9 cellular contexts compared by ENCODE assay signal in the genomic region with DNA sequence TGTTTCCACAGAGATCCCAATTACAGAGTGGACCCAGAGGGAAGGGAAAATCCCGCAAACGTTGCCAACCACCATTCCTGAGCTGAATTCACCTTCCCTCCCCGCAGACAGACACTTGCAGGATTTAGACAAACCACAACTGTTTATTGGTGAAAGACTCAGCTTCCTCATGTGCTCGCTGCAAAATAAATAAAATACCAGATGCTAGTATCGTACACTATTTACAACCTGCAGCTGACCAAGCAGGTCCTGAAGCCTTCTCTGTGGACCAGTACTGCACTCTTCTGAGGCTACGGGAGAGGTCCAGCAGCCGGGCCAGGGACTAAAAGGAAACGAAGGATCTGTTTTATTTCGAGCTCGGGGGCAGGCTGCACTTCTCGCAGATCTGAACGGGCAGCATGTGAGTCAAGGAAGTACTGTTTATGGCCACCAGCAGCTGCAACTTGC. TPM values are rescaled to one million over a fixed set of nuclear protein-coding genes. Genes with fewer than 3 reads are reported as not detected.
DNase-seq lines count a peak whose midpoint lies in the region; ATAC-seq and TF ChIP-seq lines count a peak whose summit lies in the region.
"Had no signal": no experiment of that assay in that cellular context is flagged by ENCODE, and none has a peak within 500 bp of the region (broad histone marks: within the 10 kb centered on the region; RNA-seq: fewer than 3 reads in every experiment).

No MANE protein-coding gene starts in this region.

- no peak for DNase-seq in activated CD8-positive, alpha-beta memory T cell treated with anti-CD3 and anti-CD28 coated beads, Interleukin-2, amount 10 ng/mL, durations not matched to agents 7 days and 5 days
- DNase-seq in activated CD8-positive, alpha-beta memory T cell treated with anti-CD3 and anti-CD28 coated beads, Interleukin-2, amount 50 U/mL, for 4 hours, result no peak
- DNase-seq in WERI-Rb-1, result no peak
- no peak for DNase-seq in stimulated activated naive B cell treated with anti-CD40 and anti-IgM and Interleukin-4, amounts not matched to agents 10 μg/mL and 1 μg/mL and 100 μg/mL, for 72 hours
- no peak for DNase-seq in left lung

- TF ChIP-seq CTCF in WERI-Rb-1 (IDR thresholded peaks at IDR 0.05; ENCODE audit: low read depth, low read length), result no peak
- TF ChIP-seq CTCF in left lung (IDR thresholded peaks at IDR 0.05), result no peak

- no peak for ATAC-seq in activated CD8-positive, alpha-beta memory T cell treated with anti-CD3 and anti-CD28 coated beads, Interleukin-2, amount 10 ng/mL, durations not matched to agents 7 days and 5 days
- no peak for ATAC-seq in stimulated activated naive B cell treated with anti-CD40 and anti-IgM and Interleukin-4, amounts not matched to agents 10 μg/mL and 1 μg/mL and 100 μg/mL, for 72 hours (replicated peaks)
- ATAC-seq in GM19463 (IDR thresholded peaks at IDR 0.05; ENCODE audit: unreplicated experiment) (no peak), HG03442 (IDR thresholded peaks at IDR 0.05; ENCODE audit: unreplicated experiment) (no peak), left lung (no peak)

- peaks cover 1% of the 10 kb centered on the region for H3K36me3 Mint-ChIP-seq in activated CD8-positive, alpha-beta memory T cell treated with anti-CD3 and anti-CD28 coated beads, Interleukin-2, amount 10 ng/mL, durations not matched to agents 7 days and 5 days
- H3K36me3 Mint-ChIP-seq in stimulated activated naive B cell treated with anti-CD40 and anti-IgM and Interleukin-4, amounts not matched to agents 10 μg/mL and 1 μg/mL and 100 μg/mL, for 72 hours, result peaks cover 2 to 4% of the 10 kb centered on the region in 2 donors

- intact Hi-C loops in left lung (cut with DNase I), result no loop called here

- no peaks in the 10 kb centered on the region for H3K9me3 ChIP-seq in WERI-Rb-1 (ENCODE audit: severe bottlenecking)
- H3K9me3 ChIP-seq in iPS-18c (ENCODE audit: control insufficient read depth, insufficient read depth, low read length), result no peaks in the 10 kb centered on the region
- H3K9me3 ChIP-seq in left lung, result no peaks in the 10 kb centered on the region

- H3K4me3 Mint-ChIP-seq in activated CD8-positive, alpha-beta memory T cell treated with anti-CD3 and anti-CD28 coated beads, Interleukin-2, amount 10 ng/mL, durations not matched to agents 7 days and 5 days, result peak overlapping the region; percentile 72
- peak overlapping the region; percentile 91 for H3K4me3 Mint-ChIP-seq in stimulated activated naive B cell treated with anti-CD40 and anti-IgM and Interleukin-4, amounts not matched to agents 10 μg/mL and 1 μg/mL and 100 μg/mL, for 72 hours

- no peak overlapping the region for H3K27ac ChIP-seq in WERI-Rb-1
- H3K27ac ChIP-seq in left lung, result no peak overlapping the region

- peak overlapping the region; percentile 67 for H3K4me3 ChIP-seq in WERI-Rb-1 (ENCODE audit: low read depth, low read length)
- H3K4me3 ChIP-seq in iPS-18c (ENCODE audit: insufficient read depth, low read depth, low read length), result peak overlapping the region; percentile 16; the same call in 1 of the 2 replicates
- no peak overlapping the region for H3K4me3 ChIP-seq in left lung
- H3K4me3 ChIP-seq: lung had no signal

- CTCF ChIA-PET in activated CD8-positive, alpha-beta memory T cell treated with anti-CD3 and anti-CD28 coated beads, Interleukin-2, amount 10 ng/mL, durations not matched to agents 7 days and 5 days (lab: Charles Lee), result interaction anchor here (1.2 to 8.1 kb wide), 5 partner anchors 10 to 75 kb away, joined by 3 to 73 read pairs (median 4); partner anchors contain the start of gene CDC20B

- H3K27me3 Mint-ChIP-seq in activated CD8-positive, alpha-beta memory T cell treated with anti-CD3 and anti-CD28 coated beads, Interleukin-2, amount 10 ng/mL, durations not matched to agents 7 days and 5 days, result peaks cover 75% of the 10 kb centered on the region
- H3K27me3 Mint-ChIP-seq in stimulated activated naive B cell treated with anti-CD40 and anti-IgM and Interleukin-4, amounts not matched to agents 10 μg/mL and 1 μg/mL and 100 μg/mL, for 72 hours, result peaks cover 65 to 77% of the 10 kb centered on the region in 2 donors

- H3K36me3 ChIP-seq in WERI-Rb-1 (no peaks in the 10 kb centered on the region), left lung (no peaks in the 10 kb centered on the region)

- H3K4me1 Mint-ChIP-seq in activated CD8-positive, alpha-beta memory T cell treated with anti-CD3 and anti-CD28 coated beads, Interleukin-2, amount 10 ng/mL, durations not matched to agents 7 days and 5 days, result peaks cover 41% of the 10 kb centered on the region
- peaks cover 36 to 47% of the 10 kb centered on the region in 2 donors for H3K4me1 Mint-ChIP-seq in stimulated activated naive B cell treated with anti-CD40 and anti-IgM and Interleukin-4, amounts not matched to agents 10 μg/mL and 1 μg/mL and 100 μg/mL, for 72 hours

- H3K27me3 ChIP-seq in WERI-Rb-1 (ENCODE audit: insufficient read depth, low read depth, severe bottlenecking) (peaks cover 68% of the 10 kb centered on the region), left lung (peaks cover 91 to 100% of the 10 kb centered on the region in 2 donors)

- H3K4me1 ChIP-seq in left lung, result peaks cover 25 to 54% of the 10 kb centered on the region in 2 donors

- no peaks in the 10 kb centered on the region for H3K9me3 Mint-ChIP-seq in activated CD8-positive, alpha-beta memory T cell treated with anti-CD3 and anti-CD28 coated beads, Interleukin-2, amount 10 ng/mL, durations not matched to agents 7 days and 5 days (ENCODE audit: low read depth)
- no peaks in the 10 kb centered on the region for H3K9me3 Mint-ChIP-seq in stimulated activated naive B cell treated with anti-CD40 and anti-IgM and Interleukin-4, amounts not matched to agents 10 μg/mL and 1 μg/mL and 100 μg/mL, for 72 hours

- no peak overlapping the region for H3K27ac Mint-ChIP-seq in activated CD8-positive, alpha-beta memory T cell treated with anti-CD3 and anti-CD28 coated beads, Interleukin-2, amount 10 ng/mL, durations not matched to agents 7 days and 5 days
- H3K27ac Mint-ChIP-seq in stimulated activated naive B cell treated with anti-CD40 and anti-IgM and Interleukin-4, amounts not matched to agents 10 μg/mL and 1 μg/mL and 100 μg/mL, for 72 hours, result peak overlapping the region; percentile 9

RNA-seq across cellular contexts. Expression of gene CCNO, which starts 2.4 kb away (rescaled TPM):
- total RNA-seq in activated CD8-positive, alpha-beta memory T cell treated with anti-CD3 and anti-CD28 coated beads, Interleukin-2, amount 10 ng/mL, durations not matched to agents 7 days and 5 days, result under 1 TPM; 0.26 TPM
- 1 to 10 TPM in 1 of 2 donors, under 1 TPM in 1; 0.23 to 1.1 TPM for total RNA-seq in left lung

RNA-seq across cellular contexts. Expression of gene MCIDAS, which starts 3.9 kb away (rescaled TPM):
- total RNA-seq in activated CD8-positive, alpha-beta memory T cell treated with anti-CD3 and anti-CD28 coated beads, Interleukin-2, amount 10 ng/mL, durations not matched to agents 7 days and 5 days, result under 1 TPM in 1 of 2 experiments, not detected in 1; 0.21 TPM
- not detected for total RNA-seq in left lung

RNA-seq across cellular contexts. Expression of gene CDC20B, which starts 58.1 kb away (rescaled TPM):
- under 1 TPM; 0.53 to 0.75 TPM for total RNA-seq in activated CD8-positive, alpha-beta memory T cell treated with anti-CD3 and anti-CD28 coated beads, Interleukin-2, amount 10 ng/mL, durations not matched to agents 7 days and 5 days
- not detected for total RNA-seq in left lung

Comparison
In these comparisons a context has a peak if more than half of its experiments do, and no peak if none do; other contexts are left out.
1. H3K4me3 ChIP-seq: peak in WERI-Rb-1 (single experiment) and iPS-18c (single experiment); none in left lung (0 of 2).